1 cellular context compared by ENCODE assay signal in genomic region chr7:1237704-1238255, GRCh38.
TF ChIP-seq lines count a peak whose summit lies in the region.

No MANE protein-coding gene starts in this region.

TF ChIP-seq in GM12878, 131 proteins besides CTCF, POLR2A, EP300 and RAD21 (continued from another document):
- no peak for TF ChIP-seq WRNIP1 (IDR thresholded peaks at IDR 0.05; ENCODE audit: borderline replicate concordance, low read depth, low read length)
